8 cellular contexts compared by ENCODE assay signal in the genomic region with DNA sequence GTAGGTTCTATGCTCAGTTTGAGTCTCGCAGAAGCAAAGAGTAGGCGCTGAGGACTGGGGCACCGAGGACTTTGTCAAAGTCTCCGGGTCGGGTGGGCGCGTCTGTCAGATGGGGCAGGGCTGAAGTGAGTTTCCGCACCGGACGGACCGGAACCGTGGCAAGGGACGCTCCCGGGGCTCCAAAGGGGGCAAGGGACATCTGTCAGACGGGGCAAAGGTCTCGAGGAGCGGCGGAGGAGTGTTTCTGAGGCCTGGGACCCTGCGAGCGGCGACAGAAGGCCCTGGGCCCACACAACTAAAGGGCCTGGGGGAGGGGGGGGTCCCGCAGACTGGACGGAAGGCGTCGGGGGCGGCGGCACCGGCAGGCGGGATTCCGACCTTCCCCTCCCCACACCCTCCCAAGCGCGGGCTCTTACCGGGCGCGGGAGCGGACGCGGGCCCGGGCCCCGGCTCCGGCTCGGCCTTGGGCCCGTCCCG. TPM values are rescaled to one million over a fixed set of nuclear protein-coding genes. Genes with fewer than 3 reads are reported as not detected.
DNase-seq lines count a peak whose midpoint lies in the region; ATAC-seq and TF ChIP-seq lines count a peak whose summit lies in the region.

No MANE protein-coding gene starts in this region.

- H3K27ac ChIP-seq in rectal smooth muscle tissue (ENCODE audit: low read depth, low read length), result no peak overlapping the region

- POLR2A ChIA-PET in AG04449 (lab: Yijun Ruan, JAX), result interaction anchor here (0.6 to 4.4 kb wide), 4 partner anchors 13 to 169 kb away, joined by 3 to 44 read pairs (median 4); partner anchors contain the start of genes AKAP8 and AKAP8L

- TF ChIP-seq CTCF in AG04449 (IDR thresholded peaks at IDR 0.05; ENCODE audit: insufficient read depth, low read length, missing control alignments) (no peak), WI38 (IDR thresholded peaks at IDR 0.05; ENCODE audit: low read depth, low read length) (no peak), fibroblast of mammary gland (conservative IDR thresholded peaks at IDR 0.05; ENCODE audit: control insufficient read depth, insufficient read depth, low read depth, low read length) (no peak)

- DNase-seq in AG04449 (ENCODE audit: low read depth, low spot score), result no peak
- DNase-seq in fibroblast of mammary gland (ENCODE audit: low read depth), result no peak
- DNase-seq in NCI-H446 treated with DMSO at 0.1 percent for 48 hours (lab: John Stamatoyannopoulos, UW), result no peak
- no peak for DNase-seq in nucleus accumbens (lab: John Stamatoyannopoulos, UW)
- no peak for DNase-seq in cerebellum (ENCODE audit: low spot score)

- H3K36me3 ChIP-seq in rectal smooth muscle tissue (ENCODE audit: control insufficient read depth, insufficient read depth, low read length), result peaks cover 5% of the 10 kb centered on the region

- no peaks in the 10 kb centered on the region for H3K27me3 ChIP-seq in rectal smooth muscle tissue (ENCODE audit: control insufficient read depth, insufficient read depth, low read length)

- H3K4me1 ChIP-seq in rectal smooth muscle tissue (ENCODE audit: control insufficient read depth, insufficient read depth, low read length), result peaks cover 10% of the 10 kb centered on the region

- CTCF ChIA-PET in AG04449 (lab: Yijun Ruan, JAX), result interaction anchor here (0.9 to 6.3 kb wide), 2 partner anchors 12 to 123 kb away, joined by 3 to 39 read pairs; partner anchors contain the start of gene AKAP8L

- peak; percentile 2 for ATAC-seq in GM19467 (IDR thresholded peaks at IDR 0.05; ENCODE audit: unreplicated experiment)

- H3K4me3 ChIP-seq in AG04449 (ENCODE audit: low read depth, low read length) (peak overlapping the region; percentile 80), WI38 (ENCODE audit: low read depth, low read length) (peak overlapping the region; percentile 88), fibroblast of mammary gland (ENCODE audit: control insufficient read depth, low read depth, low read length) (peak overlapping the region; percentile 81), rectal smooth muscle tissue (ENCODE audit: low read length) (peak overlapping the region; percentile 67)

- H3K9ac ChIP-seq in rectal smooth muscle tissue (ENCODE audit: low read length), result no peak overlapping the region

RNA-seq across cellular contexts. Expression of gene AKAP8L, which starts 13.3 kb away (rescaled TPM):
- total RNA-seq in cerebellum, result 98.3 TPM

RNA-seq across cellular contexts. Expression of gene WIZ, which starts 17.7 kb away (rescaled TPM):
- 13.9 TPM for total RNA-seq in cerebellum

RNA-seq across cellular contexts. Expression of gene RASAL3, which starts 32.3 kb away (rescaled TPM):
- total RNA-seq in cerebellum, result 0.64 TPM

RNA-seq across cellular contexts. Expression of gene PGLYRP2, which starts 47.2 kb away (rescaled TPM):
- total RNA-seq in cerebellum, result not detected

RNA-seq across cellular contexts. Expression of gene AKAP8, which starts 52.5 kb away (rescaled TPM):
- total RNA-seq in cerebellum, result 14.0 TPM
